8 cellular contexts compared by ENCODE assay signal in genomic region chrX:118345045-118345400, GRCh38. TPM values are rescaled to one million over a fixed set of nuclear protein-coding genes. Genes with fewer than 3 reads are reported as not detected.
DNase-seq lines count a peak whose midpoint lies in the region; ATAC-seq and TF ChIP-seq lines count a peak whose summit lies in the region.

No MANE protein-coding gene starts in this region.

- no peaks in the 10 kb centered on the region for H3K9me3 ChIP-seq in osteoblast (ENCODE audit: low read depth, low read length)

- H3K27me3 ChIP-seq in KMS-11 (ENCODE audit: insufficient read depth, low read depth) (no peaks in the 10 kb centered on the region), osteoblast (ENCODE audit: insufficient read depth, low read length) (no peaks in the 10 kb centered on the region)

- TF ChIP-seq CTCF in KMS-11 (conservative IDR thresholded peaks at IDR 0.05; ENCODE audit: low read depth, low read length) (no peak), coronary artery (IDR thresholded peaks at IDR 0.05) (no peak), osteoblast (IDR thresholded peaks at IDR 0.05; ENCODE audit: extremely low read depth, low read depth, low read length) (no peak)

- peak; percentile 32 for DNase-seq in NCI-H1092 treated with DMSO at 0.1 percent for 48 hours (lab: John Stamatoyannopoulos, UW)
- no peak for DNase-seq in NCI-H1092 (lab: John Stamatoyannopoulos, UW)
- DNase-seq in coronary artery (ENCODE audit: low spot score), result no peak
- DNase-seq in osteoblast (ENCODE audit: insufficient read length, low spot score, missing footprints), result no peak
- no peak for DNase-seq in MV-4-11 (lab: John Stamatoyannopoulos, UW)
- DNase-seq in ecto neural progenitor cell (ENCODE audit: low spot score), result no peak

- no peak overlapping the region for H3K4me3 ChIP-seq in KMS-11 (IDR thresholded peaks at IDR 0.05; ENCODE audit: insufficient read depth, low read depth, low read length)
- H3K4me3 ChIP-seq in coronary artery, result peak overlapping the region; percentile 76
- H3K4me3 ChIP-seq in osteoblast (ENCODE audit: insufficient read depth, low read length), result peak overlapping the region; percentile 83

- ATAC-seq in HG03045 (IDR thresholded peaks at IDR 0.05; ENCODE audit: unreplicated experiment), result no peak

- H3K79me2 ChIP-seq in KMS-11 (ENCODE audit: insufficient read depth, low read depth) (peaks cover 20% of the 10 kb centered on the region), osteoblast (ENCODE audit: insufficient read depth, low read length) (peaks cover 31% of the 10 kb centered on the region)

- H3K4me2 ChIP-seq in KMS-11 (peak overlapping the region; percentile 68), osteoblast (ENCODE audit: insufficient read depth, low read length) (peak overlapping the region; percentile 84)

- peak overlapping the region; percentile 68 for H3K27ac ChIP-seq in KMS-11
- peak overlapping the region; percentile 80 to 91 for H3K27ac ChIP-seq in coronary artery
- H3K27ac ChIP-seq in osteoblast (ENCODE audit: low read depth, low read length), result peak overlapping the region; percentile 57

- no peaks in the 10 kb centered on the region for H3K36me3 ChIP-seq in KMS-11 (ENCODE audit: insufficient read depth)
- no peaks in the 10 kb centered on the region for H3K36me3 ChIP-seq in osteoblast (ENCODE audit: insufficient read depth, low read length)

- peak overlapping the region; percentile 79 for H2AFZ ChIP-seq in KMS-11 (ENCODE audit: low read depth)
- peak overlapping the region; percentile 69 for H2AFZ ChIP-seq in osteoblast (ENCODE audit: low read length)

- peak overlapping the region; percentile 74; the same call in 1 of the 2 replicates for H3K9ac ChIP-seq in KMS-11

- H4K20me1 ChIP-seq in KMS-11 (ENCODE audit: insufficient read depth) (no peaks in the 10 kb centered on the region), osteoblast (ENCODE audit: insufficient read depth, low read length) (peaks cover 7% of the 10 kb centered on the region)

- H3K4me1 ChIP-seq in KMS-11 (ENCODE audit: low read depth, poor library complexity, severe bottlenecking) (peaks cover 26% of the 10 kb centered on the region), osteoblast (ENCODE audit: insufficient read depth, low read length) (peaks cover 12% of the 10 kb centered on the region)

RNA-seq across cellular contexts. Expression of gene WDR44, which starts 0.9 kb away (rescaled TPM):
- 21.0 and 21.8 TPM in 2 replicates for total RNA-seq in osteoblast
